Comparison of ENCODE assay signal across 14 cellular contexts in genomic region chr3:197023998-197024651, GRCh38. TPM values are rescaled to one million over a fixed set of nuclear protein-coding genes. Genes with fewer than 3 reads are reported as not detected.
DNase-seq lines count a peak whose midpoint lies in the region; ATAC-seq, FAIRE-seq and TF ChIP-seq lines count a peak whose summit lies in the region.
"Had no signal": no experiment of that assay in that cellular context is flagged by ENCODE, and none has a peak within 500 bp of the region (broad histone marks: within the 10 kb centered on the region; RNA-seq: fewer than 3 reads in every experiment).

No MANE protein-coding gene starts in this region.

- peak; percentile 7 for DNase-seq in AG08396 (ENCODE audit: low spot score)
- DNase-seq in D341Med (ENCODE audit: low spot score) = peak; percentile 28
- DNase-seq in MM.1S = no peak
- peak; percentile 10 to 21 for DNase-seq in frontal cortex (ENCODE audit: low spot score in 2 of 2)
- DNase-seq in GM13977 (ENCODE audit: low spot score) = no peak
- DNase-seq in stimulated activated naive CD4-positive, alpha-beta T cell treated with Interleukin-2 at 50 U/mL for 16 hours (lab: John Stamatoyannopoulos, UW) = no peak
- DNase-seq in HepG2 (ENCODE audit: low spot score) = no peak
- DNase-seq in H4 (ENCODE audit: low spot score) = no peak
- DNase-seq: C1 segment of cervical spinal cord, midbrain had no signal

- no peaks in the 10 kb centered on the region for H3K9me2 ChIP-seq in MM.1S (replicated peaks; ENCODE audit: insufficient read depth, low read length)

- CTCF ChIA-PET in HepG2 (lab: Yijun Ruan, JAX; ENCODE audit: low intra/inter-chr PET ratio, low total read pairs) = no interaction called here

- H3K27me3 ChIP-seq in MM.1S (replicated peaks; ENCODE audit: insufficient read depth, low read length) = no peaks in the 10 kb centered on the region
- 0 out of 5 replicates have a peak, but pooled peaks cover 0 to under 1% of the 10 kb centered on the region in 2 experiments for H3K27me3 ChIP-seq in HepG2 (ENCODE audit: control insufficient read depth in 1 of 2, insufficient read depth in 2 of 2, low read length in 2 of 2)

- TF ChIP-seq EP300 in HepG2 (IDR thresholded peaks at IDR 0.05; ENCODE audit: low read depth in 2 of 2, low read length in 2 of 2) = no peak
- TF ChIP-seq EP300 in HepG2 (CRISPR knock-in tag; IDR thresholded peaks at IDR 0.05; ENCODE audit: borderline replicate concordance) = no peak

- H4K20me1 ChIP-seq in MM.1S (ENCODE audit: insufficient read depth, low read length) (no peaks in the 10 kb centered on the region), HepG2 (ENCODE audit: insufficient read depth, low read length) (no peaks in the 10 kb centered on the region)

- H3K9me3 ChIP-seq in MM.1S (replicated peaks; ENCODE audit: insufficient read depth, low read length) (no peaks in the 10 kb centered on the region), HepG2 (ENCODE audit: low read length) (no peaks in the 10 kb centered on the region)
- H3K9me3 ChIP-seq: psoas muscle had no signal

- 91% methylated on average over 35 of the region's 36 CpGs for WGBS in HepG2 (ENCODE audit: low lambda C conversion rate)

- H3K9ac ChIP-seq in MM.1S (ENCODE audit: low read length) = no peak overlapping the region
- no peak overlapping the region for H3K9ac ChIP-seq in HepG2 (ENCODE audit: insufficient read depth, low read depth, low read length)

- H3K27ac ChIP-seq in MM.1S (ENCODE audit: low read length) (no peak overlapping the region), HepG2 (ENCODE audit: extremely low read length, insufficient read depth, low read length) (no peak overlapping the region)
- H3K27ac ChIP-seq: cardiac muscle cell, psoas muscle, SK-N-MC had no signal

- TF ChIP-seq RAD21 in HepG2 (CRISPR knock-in tag; IDR thresholded peaks at IDR 0.05) = no peak

- no peak for TF ChIP-seq CTCF in MM.1S (IDR thresholded peaks at IDR 0.05; ENCODE audit: low read length)
- no peak for TF ChIP-seq CTCF in GM13977 (IDR thresholded peaks at IDR 0.05; ENCODE audit: extremely low read depth, insufficient read depth, missing control alignments)
- TF ChIP-seq CTCF in HepG2 (CRISPR knock-in tag; IDR thresholded peaks at IDR 0.05) = no peak

- no peak for ATAC-seq in HepG2
- ATAC-seq: psoas muscle, WTC11 had no signal

- no peak for FAIRE-seq in frontal cortex (lab: Jason Lieb, UNC)
- no peak for FAIRE-seq in HepG2 (lab: Jason Lieb, UNC)

- no peak overlapping the region for H3K4me3 ChIP-seq in MM.1S (ENCODE audit: low read length)
- no peak overlapping the region for H3K4me3 ChIP-seq in HepG2 (replicated peaks in 1 of 3; ENCODE audit: insufficient read depth in 1 of 3, low read depth in 2 of 3, low read length in 3 of 3)
- H3K4me3 ChIP-seq: cardiac muscle cell, psoas muscle, SK-N-MC had no signal

- in situ Hi-C loops in GM13977 (cut with MboI; ENCODE audit: low pct_unique_long_range_greater_than_20kb, low sequenced_read_pairs, unreplicated experiment) = loop anchor here (25.0 kb wide), 2 partner anchors 163 to 488 kb away; no protein-coding TSS in a partner anchor
- in situ Hi-C loops in HepG2 (cut with HindIII; ENCODE audit: extremely low pct_ligation_motif_present, low pct_unique_long_range_greater_than_20kb) = no loop called here

- no peak for TF ChIP-seq POLR2A in HepG2 (IDR thresholded peaks at IDR 0.05; ENCODE audit: insufficient read depth in 1 of 2, low read depth in 2 of 2, low read length in 2 of 2)

- peaks cover 11% of the 10 kb centered on the region; the same call in 1 of the 2 replicates for H3K4me1 ChIP-seq in MM.1S (ENCODE audit: low read length)
- H3K4me1 ChIP-seq in HepG2 (ENCODE audit: insufficient read depth, low read length) = peaks cover 34% of the 10 kb centered on the region
- H3K4me1 ChIP-seq: psoas muscle had no signal

- H2AFZ ChIP-seq in MM.1S (ENCODE audit: low read length) (no peak overlapping the region), HepG2 (ENCODE audit: low read length) (no peak overlapping the region)

- BruUV-seq in HepG2 (replicated peaks; lab: Mats Ljungman, UMichigan) = no TSS peak

- POLR2A ChIA-PET in HepG2 (lab: Yijun Ruan, JAX) = no interaction called here

- H3K36me3 ChIP-seq in MM.1S (replicated peaks; ENCODE audit: insufficient read depth, low read length) (no peaks in the 10 kb centered on the region), HepG2 (replicated peaks in 1 of 2; ENCODE audit: control insufficient read depth in 1 of 2, insufficient read depth in 2 of 2, low read length in 2 of 2) (no peaks in the 10 kb centered on the region; a peak in 1 of 5 replicates)
- H3K36me3 ChIP-seq: cardiac muscle cell had no signal

- H3K79me2 ChIP-seq in MM.1S (ENCODE audit: low read length) (no peaks in the 10 kb centered on the region), HepG2 (ENCODE audit: insufficient read depth, low read length) (no peaks in the 10 kb centered on the region)

- intact Hi-C loops in HepG2 (cut with micrococcal nuclease; ENCODE audit: unreplicated experiment) = no loop called here

- H3K4me2 ChIP-seq in MM.1S (ENCODE audit: low read depth, low read length) (peak overlapping the region; percentile 47; the same call in 1 of the 2 replicates), HepG2 (ENCODE audit: low read depth, low read length) (no peak overlapping the region)

- no peaks in the 10 kb centered on the region for H3F3A ChIP-seq in MM.1S (ENCODE audit: insufficient read depth, low read length)

TF ChIP-seq in HepG2, 621 proteins besides CTCF, POLR2A, EP300 and RAD21 (continues in another document):
- TF ChIP-seq NONO (IDR thresholded peaks at IDR 0.05) = no peak
- TF ChIP-seq NONO (CRISPR knock-in tag; conservative IDR thresholded peaks at IDR 0.05) = no peak
- TF ChIP-seq, protein P1, sequence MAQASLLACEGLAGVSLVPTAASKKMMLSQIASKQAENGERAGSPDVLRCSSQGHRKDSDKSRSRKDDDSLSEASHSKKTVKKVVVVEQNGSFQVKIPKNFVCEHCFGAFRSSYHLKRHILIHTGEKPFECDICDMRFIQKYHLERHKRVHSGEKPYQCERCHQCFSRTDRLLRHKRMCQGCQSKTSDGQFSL (CRISPR knock-in tag; IDR thresholded peaks at IDR 0.05) = no peak

RNA-seq across cellular contexts. Expression of gene MELTF, which starts 5.5 kb away (rescaled TPM):
- total RNA-seq in frontal cortex (1.2 TPM), HepG2 (2016; rRNA removed; fragmentation: Illumina TruSeq; extraction: Trizol) (0.97 and 3.2 TPM in 2 replicates)
- 1.2 and 1.3 TPM in 2 replicates for total RNA-seq in HepG2 (2016; cell fraction: cytosol; rRNA removed; fragmentation: Illumina TruSeq; extraction: Trizol; ENCODE audit: low read depth)
- total RNA-seq in HepG2 (2016; cell fraction: insoluble cytoplasmic fraction; rRNA removed; fragmentation: Illumina TruSeq; extraction: Trizol) = 1.4 and 3.7 TPM in 2 replicates
- total RNA-seq in HepG2 (2016; cell fraction: membrane; rRNA removed; fragmentation: Illumina TruSeq; extraction: Trizol) = 0.99 and 1.4 TPM in 2 replicates
- total RNA-seq in HepG2 (2016; cell fraction: nucleus; rRNA removed; fragmentation: Illumina TruSeq; extraction: Trizol) = 3.9 and 5.1 TPM in 2 replicates
- polyA plus RNA-seq in HepG2 (2011; rRNA removed) = 7.5 and 11.9 TPM in 2 replicates
- polyA plus RNA-seq in HepG2 (2011; cell fraction: cytosol; rRNA removed) = 7.7 TPM in 2 replicates
- 46.8 and 48.0 TPM in 2 replicates for polyA plus RNA-seq in HepG2 (2011; cell fraction: nucleus; rRNA removed)
- polyA plus RNA-seq in HepG2 (2012) = 14.6 and 19.2 TPM in 2 replicates
- 0.49 and 0.59 TPM in 2 replicates for polyA plus RNA-seq in HepG2 (2016; cell fraction: cytosol; fragmentation: Illumina TruSeq; extraction: Trizol; ENCODE audit: low read depth)
- 1.5 and 2.3 TPM in 2 replicates for polyA plus RNA-seq in HepG2 (2016; cell fraction: insoluble cytoplasmic fraction; fragmentation: Illumina TruSeq; extraction: Trizol; ENCODE audit: low read depth)
- polyA plus RNA-seq in HepG2 (2016; cell fraction: membrane; fragmentation: Illumina TruSeq; extraction: Trizol; ENCODE audit: low read depth) = 0.74 and 1.1 TPM in 2 replicates
- polyA plus RNA-seq in HepG2 (2016; cell fraction: nucleus; fragmentation: Illumina TruSeq; extraction: Trizol; ENCODE audit: insufficient read depth, low read depth) = 6.7 and 9.2 TPM in 2 replicates
- 4.9 and 17.9 TPM in 2 replicates for polyA minus RNA-seq in HepG2 (2011; rRNA and poly(A)+ RNA removed; ENCODE audit: low replicate concordance)
- 7.8 and 11.0 TPM in 2 replicates for polyA minus RNA-seq in HepG2 (2011; cell fraction: cytosol; rRNA and poly(A)+ RNA removed)
- 14.8 and 17.5 TPM in 2 replicates for polyA minus RNA-seq in HepG2 (2011; cell fraction: nucleus; rRNA and poly(A)+ RNA removed)
- total RNA-seq in H4 (2014; rRNA removed; shearing (Covaris generic)) = 4.9 and 7.0 TPM in 2 replicates

RNA-seq across cellular contexts. Expression of gene PIGZ, which starts 55.5 kb away (rescaled TPM):
- total RNA-seq in frontal cortex (2.9 TPM), HepG2 (2016; rRNA removed; fragmentation: Illumina TruSeq; extraction: Trizol) (2.2 and 4.7 TPM in 2 replicates)
- 4.8 and 7.9 TPM in 2 replicates for total RNA-seq in HepG2 (2016; cell fraction: cytosol; rRNA removed; fragmentation: Illumina TruSeq; extraction: Trizol; ENCODE audit: low read depth)
- 1.9 and 4.8 TPM in 2 replicates for total RNA-seq in HepG2 (2016; cell fraction: insoluble cytoplasmic fraction; rRNA removed; fragmentation: Illumina TruSeq; extraction: Trizol)
- total RNA-seq in HepG2 (2016; cell fraction: membrane; rRNA removed; fragmentation: Illumina TruSeq; extraction: Trizol) = 3.9 and 5.7 TPM in 2 replicates
- 3.7 and 5.7 TPM in 2 replicates for total RNA-seq in HepG2 (2016; cell fraction: nucleus; rRNA removed; fragmentation: Illumina TruSeq; extraction: Trizol)
- polyA plus RNA-seq in HepG2 (2011; rRNA removed) = 60.5 and 75.7 TPM in 2 replicates
- polyA plus RNA-seq in HepG2 (2011; cell fraction: cytosol; rRNA removed) = 43.3 TPM in 2 replicates
- 156 and 196 TPM in 2 replicates for polyA plus RNA-seq in HepG2 (2011; cell fraction: nucleus; rRNA removed)
- polyA plus RNA-seq in HepG2 (2012) = 56.2 and 56.6 TPM in 2 replicates
- polyA plus RNA-seq in HepG2 (2016; cell fraction: cytosol; fragmentation: Illumina TruSeq; extraction: Trizol; ENCODE audit: low read depth) = 6.6 and 6.7 TPM in 2 replicates
- 3.7 and 4.6 TPM in 2 replicates for polyA plus RNA-seq in HepG2 (2016; cell fraction: insoluble cytoplasmic fraction; fragmentation: Illumina TruSeq; extraction: Trizol; ENCODE audit: low read depth)
- 5.4 and 6.6 TPM in 2 replicates for polyA plus RNA-seq in HepG2 (2016; cell fraction: membrane; fragmentation: Illumina TruSeq; extraction: Trizol; ENCODE audit: low read depth)
- 16.4 and 17.2 TPM in 2 replicates for polyA plus RNA-seq in HepG2 (2016; cell fraction: nucleus; fragmentation: Illumina TruSeq; extraction: Trizol; ENCODE audit: insufficient read depth, low read depth)
- 0.58 and 57.9 TPM in 2 replicates for polyA minus RNA-seq in HepG2 (2011; rRNA and poly(A)+ RNA removed; ENCODE audit: low replicate concordance)
- polyA minus RNA-seq in HepG2 (2011; cell fraction: cytosol; rRNA and poly(A)+ RNA removed) = 15.7 and 18.4 TPM in 2 replicates
- 38.0 and 53.5 TPM in 2 replicates for polyA minus RNA-seq in HepG2 (2011; cell fraction: nucleus; rRNA and poly(A)+ RNA removed)
- 0.89 and 1.7 TPM in 2 replicates for total RNA-seq in H4 (2014; rRNA removed; shearing (Covaris generic))

Comparison
In these comparisons a context has a peak if more than half of its experiments do, and no peak if none do; other contexts are left out.
1. DNase-seq: peak in AG08396 (single experiment), D341Med (single experiment) and frontal cortex (2 of 2); none in MM.1S (single experiment), GM13977 (single experiment), stimulated activated naive CD4-positive, alpha-beta T cell treated with Interleukin-2 at 50 U/mL for 16 hours (single experiment), HepG2 (single experiment) and H4 (single experiment).